In the genomic region with DNA sequence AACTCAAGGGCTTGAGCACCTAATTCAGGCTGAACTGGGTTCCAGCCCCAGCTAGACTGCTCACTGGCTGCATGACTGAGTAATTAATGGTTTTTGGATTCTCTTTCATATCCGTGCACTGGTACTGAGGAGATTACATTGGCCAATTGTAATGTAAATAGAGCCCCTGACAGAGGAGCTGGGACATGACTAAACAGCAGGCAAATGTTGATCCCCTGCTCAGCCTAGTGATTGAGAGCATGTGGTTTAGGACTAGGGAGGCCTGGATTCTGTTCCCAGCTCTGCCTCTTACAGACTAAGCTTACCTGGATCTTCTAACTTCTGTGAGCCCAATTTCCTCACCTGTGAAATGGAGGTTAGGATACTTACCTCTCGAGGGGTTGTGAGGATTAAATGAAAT, we compare ENCODE assay signal across 20 cellular contexts.
DNase-seq lines count a peak whose midpoint lies in the region; ATAC-seq lines count a peak whose summit lies in the region.
"Had no signal": no experiment of that assay in that cellular context is flagged by ENCODE, and none has a peak within 500 bp of the region (broad histone marks: within the 10 kb centered on the region; RNA-seq: fewer than 3 reads in every experiment).

No MANE protein-coding gene starts in this region.

- no peaks in the 10 kb centered on the region for H3K4me1 Mint-ChIP-seq in activated CD8-positive, alpha-beta memory T cell treated with anti-CD3 and anti-CD28 coated beads, Interleukin-2, amount 10 ng/mL, durations not matched to agents 7 days and 5 days
- H3K4me1 Mint-ChIP-seq: naive B cell had no signal

- H2BK15ac ChIP-seq in neuronal stem cell (ENCODE audit: low read length), result no peak overlapping the region

- H3K9ac ChIP-seq in neuronal stem cell (ENCODE audit: low read depth, low read length, poor library complexity), result no peak overlapping the region

- H3K36me3 Mint-ChIP-seq in activated CD8-positive, alpha-beta memory T cell treated with anti-CD3 and anti-CD28 coated beads, Interleukin-2, amount 10 ng/mL, durations not matched to agents 7 days and 5 days, result peaks cover 14% of the 10 kb centered on the region
- H3K36me3 Mint-ChIP-seq: naive B cell had no signal

- H3K9me3 Mint-ChIP-seq in activated CD8-positive, alpha-beta memory T cell treated with anti-CD3 and anti-CD28 coated beads, Interleukin-2, amount 10 ng/mL, durations not matched to agents 7 days and 5 days (ENCODE audit: low read depth), result no peaks in the 10 kb centered on the region
- H3K9me3 Mint-ChIP-seq: naive B cell; T-helper 1 cell treated with Interleukin-12 subunit alpha and Interleukin-12 subunit beta and Interleukin-4 antibody, amounts not matched to agents 30 μg/mL and 1 μg/mL, for 36 hours had no signal

- H3K23ac ChIP-seq in neuronal stem cell (ENCODE audit: low read depth, low read length, poor library complexity), result no peak overlapping the region

- in situ Hi-C loops in HAP-1 (cut with MboI; ENCODE audit: low sequenced_read_pairs), result no loop called here

- DNase-seq in HAP-1 (ENCODE audit: low spot score in 2 of 2), result peak; percentile 77 to 97
- peak; percentile 27 for DNase-seq in NCI-H524 treated with DMSO at 0.1 percent for 48 hours (lab: John Stamatoyannopoulos, UW)
- DNase-seq in neuronal stem cell (ENCODE audit: low spot score), result peak; percentile 35
- DNase-seq in mucosa of gallbladder (ENCODE audit: low spot score), result no peak
- no peak for DNase-seq in activated CD8-positive, alpha-beta memory T cell treated with anti-CD3 and anti-CD28 coated beads, Interleukin-2, amount 10 ng/mL, durations not matched to agents 7 days and 5 days
- no peak for DNase-seq in stimulated activated naive CD4-positive, alpha-beta T cell treated with Interleukin-2 at 50 U/mL for 16 hours (lab: John Stamatoyannopoulos, UW)
- DNase-seq: activated CD4-positive, CD25-positive, alpha-beta regulatory T cell; AML-193; anterior cingulate cortex; KG1; lower lobe of right lung; naive B cell; NCI-H1105; NCI-H345; posterior cingulate gyrus; SIG-M5 had no signal

- H2BK12ac ChIP-seq in neuronal stem cell (ENCODE audit: low read length), result no peak overlapping the region

- H3K14ac ChIP-seq in neuronal stem cell (ENCODE audit: low read length), result no peak overlapping the region

- H3K4me1 ChIP-seq in HAP-1, result peaks cover 14% of the 10 kb centered on the region
- peaks cover 0 to 3% of the 10 kb centered on the region in 2 donors for H3K4me1 ChIP-seq in neuronal stem cell (ENCODE audit: control insufficient read depth in 2 of 2, insufficient read depth in 1 of 2, low read depth in 1 of 2, low read length in 2 of 2)
- H3K4me1 ChIP-seq: lower lobe of right lung had no signal

- ATAC-seq in esophagus mucosa (peak; percentile 61), GM19351 (IDR thresholded peaks at IDR 0.05; ENCODE audit: unreplicated experiment) (no peak)
- no peak for ATAC-seq in activated CD8-positive, alpha-beta memory T cell treated with anti-CD3 and anti-CD28 coated beads, Interleukin-2, amount 10 ng/mL, durations not matched to agents 7 days and 5 days
- ATAC-seq: lower lobe of right lung had no signal

- H3K36me3 ChIP-seq in HAP-1 (replicated peaks) (no peaks in the 10 kb centered on the region; the same call in 1 of the 2 replicates), neuronal stem cell (replicated peaks in 1 of 2; ENCODE audit: control insufficient read depth in 2 of 2, insufficient read depth in 2 of 2, low read length in 2 of 2) (peaks cover 0 to 78% of the 10 kb centered on the region in 2 donors)

- H3K27ac Mint-ChIP-seq in activated CD8-positive, alpha-beta memory T cell treated with anti-CD3 and anti-CD28 coated beads, Interleukin-2, amount 10 ng/mL, durations not matched to agents 7 days and 5 days, result no peak overlapping the region
- H3K27ac Mint-ChIP-seq: naive B cell; T-helper 1 cell treated with Interleukin-12 subunit alpha and Interleukin-12 subunit beta and Interleukin-4 antibody, amounts not matched to agents 30 μg/mL and 1 μg/mL, for 36 hours had no signal

- no peak overlapping the region for H2AFZ ChIP-seq in neuronal stem cell (ENCODE audit: low read length)

- CTCF ChIA-PET in activated CD8-positive, alpha-beta memory T cell treated with anti-CD3 and anti-CD28 coated beads, Interleukin-2, amount 10 ng/mL, durations not matched to agents 7 days and 5 days (lab: Charles Lee), result no interaction called here

- no peak overlapping the region for H3K4ac ChIP-seq in neuronal stem cell (ENCODE audit: low read length)

- no peak overlapping the region for H3K4me2 ChIP-seq in neuronal stem cell (ENCODE audit: insufficient read depth, low read length, poor library complexity, severe bottlenecking)
- H3K4me2 ChIP-seq: smooth muscle cell had no signal

- no peak overlapping the region for H4K8ac ChIP-seq in neuronal stem cell (ENCODE audit: low read depth, low read length)

- H3K18ac ChIP-seq in neuronal stem cell (ENCODE audit: low read length), result no peak overlapping the region

- H3K27me3 Mint-ChIP-seq in activated CD8-positive, alpha-beta memory T cell treated with anti-CD3 and anti-CD28 coated beads, Interleukin-2, amount 10 ng/mL, durations not matched to agents 7 days and 5 days, result no peaks in the 10 kb centered on the region
- H3K27me3 Mint-ChIP-seq: naive B cell had no signal

- H2BK120ac ChIP-seq in neuronal stem cell (ENCODE audit: low read depth, low read length), result no peak overlapping the region

- H4K91ac ChIP-seq in neuronal stem cell (ENCODE audit: low read depth, low read length, poor library complexity), result no peak overlapping the region

- no peaks in the 10 kb centered on the region for H3K79me1 ChIP-seq in neuronal stem cell (ENCODE audit: low read depth, low read length)

- H3K4me3 ChIP-seq in HAP-1 (no peak overlapping the region), neuronal stem cell (ENCODE audit: low read length in 2 of 2) (no peak overlapping the region)
- H3K4me3 ChIP-seq: lower lobe of right lung, smooth muscle cell had no signal

- no peaks in the 10 kb centered on the region for H3K9me3 ChIP-seq in HAP-1
- no peaks in the 10 kb centered on the region for H3K9me3 ChIP-seq in neuronal stem cell (replicated peaks in 1 of 2; ENCODE audit: control insufficient read depth in 2 of 2, insufficient read depth in 1 of 2, low read depth in 1 of 2, low read length in 2 of 2)
- H3K9me3 ChIP-seq: lower lobe of right lung had no signal

- H3K27me3 ChIP-seq in HAP-1 (ENCODE audit: low read depth) (no peaks in the 10 kb centered on the region), neuronal stem cell (ENCODE audit: control insufficient read depth in 3 of 3, insufficient read depth in 3 of 3, low read depth in 1 of 3, low read length in 3 of 3) (no peaks in the 10 kb centered on the region)

- no peak overlapping the region for H2BK5ac ChIP-seq in neuronal stem cell (ENCODE audit: low read length)

- no peak overlapping the region for H3K4me3 Mint-ChIP-seq in activated CD8-positive, alpha-beta memory T cell treated with anti-CD3 and anti-CD28 coated beads, Interleukin-2, amount 10 ng/mL, durations not matched to agents 7 days and 5 days
- H3K4me3 Mint-ChIP-seq: naive B cell; T-helper 1 cell treated with Interleukin-12 subunit alpha and Interleukin-12 subunit beta and Interleukin-4 antibody, amounts not matched to agents 30 μg/mL and 1 μg/mL, for 36 hours had no signal

- no peak overlapping the region for H3K27ac ChIP-seq in neuronal stem cell (replicated peaks; ENCODE audit: low read length)
- H3K27ac ChIP-seq: lower lobe of right lung had no signal

- no peak overlapping the region for H2AK5ac ChIP-seq in neuronal stem cell (ENCODE audit: low read depth, low read length)

- no CpG with 5 or more reads among the region's 2 CpGs for WGBS in neuronal stem cell (ENCODE audit: extremely low coverage in 2 of 2, insufficient read length in 2 of 2, insufficient replicate concordance in 1 of 2), 2 donors

Comparison
In these comparisons a context has a peak if more than half of its experiments do, and no peak if none do; other contexts are left out.
1. DNase-seq: peak in HAP-1 (2 of 2), NCI-H524 treated with DMSO at 0.1 percent for 48 hours (single experiment) and neuronal stem cell (single experiment); none in mucosa of gallbladder (single experiment), activated CD8-positive, alpha-beta memory T cell treated with anti-CD3 and anti-CD28 coated beads, Interleukin-2, amount 10 ng/mL, durations not matched to agents 7 days and 5 days (single experiment) and stimulated activated naive CD4-positive, alpha-beta T cell treated with Interleukin-2 at 50 U/mL for 16 hours (single experiment).